Comparison of ENCODE assay signal across 1 cellular context in genomic region chr14:39174560-39175444, GRCh38.
TF ChIP-seq lines count a peak whose summit lies in the region.

Gene PNN, plus strand, starts transcription at chr14:39175254. Its CDS starts 26 bp downstream, at chr14:39175280.

TF ChIP-seq in HEK293, 187 proteins besides CTCF, POLR2A, EP300 and RAD21 (continued from another document and continues in another):
- TF ChIP-seq ZNF280D (tag by site-specific recombination; IDR thresholded peaks at IDR 0.05) (no peak), ZNF404 (tag by site-specific recombination; IDR thresholded peaks at IDR 0.05) (no peak), HOXA7 (CRISPR knock-in tag; IDR thresholded peaks at IDR 0.05; ENCODE audit: borderline replicate concordance) (no peak), ZFP37 (tag by site-specific recombination; IDR thresholded peaks at IDR 0.05) (no peak), SP7 (tag by site-specific recombination; IDR thresholded peaks at IDR 0.05) (peak; percentile 37; the same call in 1 of the 2 replicates), ZNF670 (tag by site-specific recombination; IDR thresholded peaks at IDR 0.05; ENCODE audit: low read depth) (no peak), ZNF24 (tag by site-specific recombination; IDR thresholded peaks at IDR 0.05) (no peak), ZNF140 (tag by site-specific recombination; IDR thresholded peaks at IDR 0.05) (no peak), ZNF830 (tag by site-specific recombination; IDR thresholded peaks at IDR 0.05; ENCODE audit: low read depth) (no peak), REST (tag by site-specific recombination; IDR thresholded peaks at IDR 0.05) (no peak), ZNF645 (tag by site-specific recombination; IDR thresholded peaks at IDR 0.05) (no peak), ZNF138 (tag by site-specific recombination; IDR thresholded peaks at IDR 0.05; ENCODE audit: borderline replicate concordance) (no peak), ZNF114 (tag by site-specific recombination; IDR thresholded peaks at IDR 0.05) (no peak), GLI2 (tag by site-specific recombination; IDR thresholded peaks at IDR 0.05; ENCODE audit: borderline replicate concordance, low read depth) (no peak), ZNF501 (tag by site-specific recombination; IDR thresholded peaks at IDR 0.05) (no peak; the same call in 1 of the 2 replicates), ZNF514 (tag by site-specific recombination; IDR thresholded peaks at IDR 0.05) (no peak), ZNF274 (IDR thresholded peaks at IDR 0.05; ENCODE audit: low read length) (no peak), ZNF274 (tag by site-specific recombination; IDR thresholded peaks at IDR 0.05; ENCODE audit: borderline replicate concordance) (no peak), ZNF174 (tag by site-specific recombination; IDR thresholded peaks at IDR 0.05) (no peak), ELK4 (IDR thresholded peaks at IDR 0.05; ENCODE audit: borderline replicate concordance, low read depth, low read length) (peak; percentile 99), MEIS1 (CRISPR knock-in tag; IDR thresholded peaks at IDR 0.05; ENCODE audit: borderline replicate concordance) (no peak), ZSCAN18 (tag by site-specific recombination; IDR thresholded peaks at IDR 0.05) (no peak), HOXC10 (CRISPR knock-in tag; IDR thresholded peaks at IDR 0.05) (no peak), ZIC2 (tag by site-specific recombination; IDR thresholded peaks at IDR 0.05) (peak; percentile 61; the same call in 1 of the 2 replicates), ZNF155 (tag by site-specific recombination; IDR thresholded peaks at IDR 0.05) (no peak), ZNF48 (tag by site-specific recombination; IDR thresholded peaks at IDR 0.05) (no peak), ZNF558 (tag by site-specific recombination; IDR thresholded peaks at IDR 0.05) (no peak), ZNF785 (tag by site-specific recombination; IDR thresholded peaks at IDR 0.05) (no peak), ZNF211 (tag by site-specific recombination; IDR thresholded peaks at IDR 0.05; ENCODE audit: low read depth) (no peak), ZBTB1 (tag by site-specific recombination; IDR thresholded peaks at IDR 0.05) (no peak), MZF1 (tag by site-specific recombination; IDR thresholded peaks at IDR 0.05; ENCODE audit: borderline replicate concordance) (no peak), ZNF530 (tag by site-specific recombination; IDR thresholded peaks at IDR 0.05; ENCODE audit: low read depth) (no peak), ZNF112 (tag by site-specific recombination; IDR thresholded peaks at IDR 0.05) (no peak), KLF9 (tag by site-specific recombination; IDR thresholded peaks at IDR 0.05; ENCODE audit: low read depth) (0 out of 2 replicates have a peak, but pooled peaks have one; percentile 27), ZBTB44 (tag by site-specific recombination; IDR thresholded peaks at IDR 0.05) (no peak), ZSCAN5A (tag by site-specific recombination; IDR thresholded peaks at IDR 0.05) (no peak), ZNF362 (tag by site-specific recombination; IDR thresholded peaks at IDR 0.05) (peak; percentile 93), ZBTB7A (tag by site-specific recombination; IDR thresholded peaks at IDR 0.05; ENCODE audit: low read depth) (no peak), ZNF26 (tag by site-specific recombination; IDR thresholded peaks at IDR 0.05) (no peak), ZSCAN23 (tag by site-specific recombination; IDR thresholded peaks at IDR 0.05) (no peak), ZNF701 (tag by site-specific recombination; IDR thresholded peaks at IDR 0.05) (no peak), ZNF214 (tag by site-specific recombination; IDR thresholded peaks at IDR 0.05; ENCODE audit: borderline replicate concordance) (no peak), PRDM10 (tag by site-specific recombination; IDR thresholded peaks at IDR 0.05) (peak; percentile 99)
